Comparison of ENCODE assay signal across 19 cellular contexts in the genomic region with DNA sequence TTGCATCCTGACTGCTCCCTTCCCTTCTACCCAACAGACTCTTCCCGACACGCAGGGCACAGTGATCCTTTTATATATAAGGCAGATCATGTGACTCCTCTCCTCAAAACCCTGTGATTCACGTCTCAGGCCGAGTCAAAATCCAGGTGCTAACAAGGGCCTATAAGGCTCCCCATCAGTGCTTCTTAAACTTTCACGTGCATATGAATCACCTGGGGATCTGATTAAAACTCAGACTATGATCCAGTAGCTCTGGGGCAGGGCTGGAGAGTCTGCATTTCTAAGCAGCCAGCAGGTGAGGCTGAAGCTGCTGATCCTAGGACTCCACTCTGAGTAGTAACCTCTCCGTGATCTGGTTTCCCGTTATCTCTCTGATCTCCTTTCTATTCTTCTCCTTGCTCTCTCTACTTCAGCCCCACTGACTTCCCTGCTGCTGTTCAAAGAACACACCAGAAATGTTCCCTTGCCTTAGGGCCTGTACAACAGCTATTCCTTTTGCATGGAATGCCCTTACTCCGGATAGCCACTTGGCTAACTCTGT.
"Had no signal": no experiment of that assay in that cellular context is flagged by ENCODE, and none has a peak within 500 bp of the region (broad histone marks: within the 10 kb centered on the region; RNA-seq: fewer than 3 reads in every experiment).

No MANE protein-coding gene starts in this region.

- H3K27ac Mint-ChIP-seq: activated CD4-positive, alpha-beta T cell treated with anti-CD3 and anti-CD28 coated beads, Interleukin-2, amount 10 ng/mL, durations not matched to agents 24 days and 14 days; activated naive CD4-positive, alpha-beta T cell treated with anti-CD3 and anti-CD28 coated beads, Interleukin-2, amount 50 U/mL, for 72 hours; nephron; T-cell; T-helper 2 cell treated with Interferon-gamma antibody and Interleukin-4, amounts not matched to agents 5 μg/mL and 100 μg/mL, for 36 hours had no signal

- H3K4me1 Mint-ChIP-seq: nephron had no signal

- H3K4me3 Mint-ChIP-seq: activated CD4-positive, alpha-beta memory T cell treated with anti-CD3 and anti-CD28 coated beads, Interleukin-2, amount 10 ng/mL, durations not matched to agents 7 days and 5 days; activated CD4-positive, alpha-beta T cell treated with anti-CD3 and anti-CD28 coated beads, Interleukin-2, amount 10 ng/mL, durations not matched to agents 24 days and 14 days; central memory CD8-positive, alpha-beta T cell; nephron; T-cell; T-helper 2 cell treated with Interferon-gamma antibody and Interleukin-4, amounts not matched to agents 5 μg/mL and 100 μg/mL, for 36 hours had no signal

- ATAC-seq: activated CD4-positive, CD25-positive, alpha-beta regulatory T cell treated with anti-CD3 and anti-CD28 coated beads, Interleukin-2, amount 50 U/mL, for 24 hours; activated naive CD4-positive, alpha-beta T cell treated with anti-CD3 and anti-CD28 coated beads, Interleukin-2, amount 50 U/mL, for 72 hours; gastrocnemius medialis; left lobe of liver; pancreas; psoas muscle; stimulated activated naive CD8-positive, alpha-beta T cell treated with anti-CD3 and anti-CD28 coated beads, Interleukin-15, Interleukin-2, amounts not matched to agents 100 U/mL and 50 U/mL, for 24 hours; T-cell had no signal

- DNase-seq: activated CD4-positive, alpha-beta memory T cell treated with anti-CD3 and anti-CD28 coated beads, Interleukin-2, amount 10 ng/mL, durations not matched to agents 7 days and 5 days; activated CD4-positive, alpha-beta T cell treated with anti-CD3 and anti-CD28 coated beads, Interleukin-2, amount 10 ng/mL, durations not matched to agents 24 days and 14 days; effector memory CD4-positive, alpha-beta T cell; gastrocnemius medialis; head of caudate nucleus; kidney; midbrain; pancreas; psoas muscle; stimulated activated CD4-positive, alpha-beta T cell treated with anti-CD3 and anti-CD28 coated beads, Interleukin-4, amount 100 ng/mL, for 4 hours; stimulated activated naive CD8-positive, alpha-beta T cell treated with anti-CD3 and anti-CD28 coated beads, Interleukin-15, Interleukin-2, amounts not matched to agents 100 U/mL and 50 U/mL, for 24 hours; T-cell; tibial artery had no signal

- H3K9me3 Mint-ChIP-seq: central memory CD8-positive, alpha-beta T cell; nephron; T-cell had no signal

- H3K36me3 Mint-ChIP-seq: T-cell had no signal
